In the genomic region with DNA sequence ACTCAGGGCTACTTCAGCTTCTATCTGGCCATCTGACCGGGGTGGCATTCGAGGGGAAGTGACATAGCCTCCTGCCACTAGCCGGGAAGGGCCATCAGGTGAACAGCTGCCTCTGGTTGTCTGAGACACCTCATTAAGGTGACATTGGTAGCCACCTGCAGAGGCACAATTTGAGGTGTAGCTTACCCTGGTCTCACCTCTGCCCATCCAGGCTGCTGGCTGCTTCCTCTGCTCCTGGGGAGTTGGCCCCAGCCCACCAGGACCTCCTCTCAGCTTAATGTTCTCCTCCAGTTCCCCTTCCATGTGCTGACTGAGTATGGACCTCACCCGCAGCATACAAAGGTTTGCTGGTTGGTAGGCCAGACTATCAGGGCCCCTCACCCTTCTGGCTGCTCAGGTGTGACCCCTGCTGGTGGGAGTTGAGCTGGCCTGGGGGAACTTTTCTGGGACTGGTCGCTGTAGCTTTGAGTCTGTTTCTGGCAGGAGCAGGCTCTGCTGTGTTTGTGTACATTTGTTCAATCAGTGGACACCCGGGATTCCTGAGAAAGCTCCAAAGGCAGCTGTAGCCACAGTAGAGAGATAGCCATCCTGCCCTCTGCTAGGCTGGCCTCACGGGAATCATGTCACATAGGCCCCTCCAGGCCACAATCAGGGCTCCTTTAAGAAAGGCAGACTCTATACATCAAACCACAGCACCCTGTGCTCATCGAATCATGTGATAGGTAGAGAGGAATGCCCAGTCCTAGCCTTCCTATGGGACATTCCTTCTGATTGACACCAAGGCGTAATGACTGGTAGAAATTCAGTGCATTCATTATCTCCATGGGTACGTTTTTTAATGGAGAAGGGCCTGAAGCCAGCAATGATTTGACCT, we compare ENCODE assay signal across 8 cellular contexts.
DNase-seq lines count a peak whose midpoint lies in the region; ATAC-seq lines count a peak whose summit lies in the region.

No MANE protein-coding gene starts in this region.

- H3K27me3 ChIP-seq in mesenchymal stem cell (ENCODE audit: control insufficient read depth in 1 of 2, insufficient read depth in 1 of 2, low read length in 2 of 2), result peaks cover 0 to 13% of the 10 kb centered on the region in 2 experiments

- H3K9me3 ChIP-seq in mesenchymal stem cell (ENCODE audit: control insufficient read depth, low read length), result no peaks in the 10 kb centered on the region

- H3K79me1 ChIP-seq in mesenchymal stem cell (replicated peaks; ENCODE audit: low read length, poor library complexity, severe bottlenecking), result no peaks in the 10 kb centered on the region

- H3K18ac ChIP-seq in mesenchymal stem cell (ENCODE audit: low read depth in 1 of 2, low read length in 2 of 2), result peak overlapping the region in 1 of 2 experiments; percentile 35

- no peak overlapping the region for H2AK5ac ChIP-seq in mesenchymal stem cell (ENCODE audit: low read length, severe bottlenecking)

- H3K4ac ChIP-seq in mesenchymal stem cell (ENCODE audit: low read depth in 1 of 2, low read length in 2 of 2), result no peak overlapping the region

- no peak overlapping the region for H3K14ac ChIP-seq in mesenchymal stem cell (ENCODE audit: low read length in 2 of 2)

- no peak overlapping the region for H3K4me2 ChIP-seq in mesenchymal stem cell (ENCODE audit: low read length, poor library complexity, severe bottlenecking)

- H4K8ac ChIP-seq in mesenchymal stem cell (ENCODE audit: low read length), result peak overlapping the region; percentile 9

- peaks cover 1% of the 10 kb centered on the region for H3K4me1 ChIP-seq in mesenchymal stem cell (ENCODE audit: control insufficient read depth, insufficient read depth, low read depth, low read length)

- H2BK12ac ChIP-seq in mesenchymal stem cell (ENCODE audit: low read length in 2 of 2), result peak overlapping the region in 1 of 2 experiments; percentile 18

- no peak overlapping the region for H3K9ac ChIP-seq in mesenchymal stem cell (ENCODE audit: low read length)

- H2AFZ ChIP-seq in mesenchymal stem cell (ENCODE audit: low read depth, low read length), result no peak overlapping the region

- no peak overlapping the region for H2BK15ac ChIP-seq in mesenchymal stem cell (ENCODE audit: low read depth, poor library complexity, severe bottlenecking)

- DNase-seq in NCI-H2081 (lab: John Stamatoyannopoulos, UW) (peak; percentile 6 to 33), NCI-H2081 treated with DMSO at 0.1 percent for 48 hours (lab: John Stamatoyannopoulos, UW) (no peak), NCI-H1105 treated with DMSO at 0.1 percent for 48 hours (lab: John Stamatoyannopoulos, UW) (peak; percentile 15), ecto neural progenitor cell (ENCODE audit: low spot score) (peak; percentile 85), mesenchymal stem cell (peak; percentile 30)
- DNase-seq in activated CD4-positive, alpha-beta T cell treated with anti-CD3 and anti-CD28 coated beads, Interleukin-2, amount 50 U/mL, for 4 hours, result peak; percentile 61 to 70
- DNase-seq in stimulated activated CD8-positive, alpha-beta memory T cell treated with anti-CD3 and anti-CD28 coated beads, Interleukin-4, amount 100 ng/mL, for 1 hour (ENCODE audit: low read depth in 2 of 2, low spot score in 1 of 2), result peak; percentile 19 to 59

- no peak overlapping the region for H2BK120ac ChIP-seq in mesenchymal stem cell (ENCODE audit: low read depth, low read length)

- H4K91ac ChIP-seq in mesenchymal stem cell (ENCODE audit: low read length), result no peak overlapping the region

- H3K36me3 ChIP-seq in mesenchymal stem cell (ENCODE audit: control insufficient read depth in 1 of 2, insufficient read depth in 2 of 2, low read depth in 1 of 2, low read length in 2 of 2), result no peaks in the 10 kb centered on the region

- H2BK5ac ChIP-seq in mesenchymal stem cell (ENCODE audit: low read depth, low read length, poor library complexity, severe bottlenecking), result no peak overlapping the region

- no peak overlapping the region for H3K23ac ChIP-seq in mesenchymal stem cell (ENCODE audit: low read length in 2 of 2)

- ATAC-seq in GM18520 (IDR thresholded peaks at IDR 0.05; ENCODE audit: unreplicated experiment), result no peak

- no peak overlapping the region for H3K4me3 ChIP-seq in mesenchymal stem cell (ENCODE audit: insufficient read depth in 1 of 2, low read depth in 1 of 2, low read length in 2 of 2)

- WGBS in mesenchymal stem cell, result 73% methylated on average over 10 of the region's 10 CpGs

- H3K27ac ChIP-seq in mesenchymal stem cell (ENCODE audit: low read length, poor library complexity, severe bottlenecking), result no peak overlapping the region
